Comparison of ENCODE assay signal across 19 cellular contexts in genomic region chr5:67793418-67793817, GRCh38.
"Had no signal": no experiment of that assay in that cellular context is flagged by ENCODE, and none has a peak within 500 bp of the region (broad histone marks: within the 10 kb centered on the region; RNA-seq: fewer than 3 reads in every experiment).

No MANE protein-coding gene starts in this region.

- H3K9me3 ChIP-seq: adrenal gland, breast epithelium, stomach, upper lobe of right lung had no signal

- H3K27ac ChIP-seq: adrenal gland, breast epithelium, upper lobe of right lung, WERI-Rb-1 had no signal

- H3K4me1 Mint-ChIP-seq: activated naive CD4-positive, alpha-beta T cell treated with anti-CD3 and anti-CD28 coated beads, Interleukin-2, amount 50 U/mL, for 24 hours had no signal

- H3K4me3 ChIP-seq: adrenal gland, breast epithelium, smooth muscle cell, stomach, upper lobe of right lung had no signal

- H3K4me2 ChIP-seq: smooth muscle cell had no signal

- H3K4me3 Mint-ChIP-seq: activated naive CD4-positive, alpha-beta T cell treated with anti-CD3 and anti-CD28 coated beads, Interleukin-2, amount 50 U/mL, for 24 hours; activated T-cell treated with anti-CD3 and anti-CD28 coated beads, Interleukin-2, amount 50 U/mL, for 72 hours; nephron progenitor cell had no signal

- H3K4me1 ChIP-seq: breast epithelium, stomach had no signal

- H3K9me3 Mint-ChIP-seq: activated T-cell treated with anti-CD3 and anti-CD28 coated beads, Interleukin-2, amount 50 U/mL, for 72 hours had no signal

- DNase-seq: activated CD4-positive, alpha-beta T cell treated with anti-CD3 and anti-CD28 coated beads, Interleukin-2, amount 50 U/mL, for 4 hours; activated effector memory CD4-positive, alpha-beta T cell treated with anti-CD3 and anti-CD28 coated beads, Interleukin-2, amount 50 U/mL, for 16 hours; activated T-cell treated with anti-CD3 and anti-CD28 coated beads, Interleukin-2, amount 50 U/mL, for 72 hours; adrenal gland; cerebellar nuclear complex; effector CD4-positive, alpha-beta T cell; islet precursor cell; nephron progenitor cell; occipital lobe; retina; stimulated activated CD4-positive, alpha-beta T cell treated with anti-CD3 and anti-CD28 coated beads, Interleukin-4, amount 100 ng/mL, for 1 hour; stomach; T-helper 2 cell; upper lobe of right lung; WERI-Rb-1 had no signal

- H3K27ac Mint-ChIP-seq: activated naive CD4-positive, alpha-beta T cell treated with anti-CD3 and anti-CD28 coated beads, Interleukin-2, amount 50 U/mL, for 24 hours; activated T-cell treated with anti-CD3 and anti-CD28 coated beads, Interleukin-2, amount 50 U/mL, for 72 hours; nephron progenitor cell had no signal

- H3K36me3 ChIP-seq: adrenal gland, breast epithelium, stomach, upper lobe of right lung, WERI-Rb-1 had no signal

- H3K36me3 Mint-ChIP-seq: activated naive CD4-positive, alpha-beta T cell treated with anti-CD3 and anti-CD28 coated beads, Interleukin-2, amount 50 U/mL, for 24 hours had no signal

- ATAC-seq: activated T-cell treated with anti-CD3 and anti-CD28 coated beads, Interleukin-2, amount 50 U/mL, for 72 hours; esophagus mucosa had no signal

- H3K27me3 ChIP-seq: adrenal gland, breast epithelium, stomach, upper lobe of right lung had no signal
